ENCODE assay signal across 16 cellular contexts in genomic region chr2:232432598-232433184, GRCh38. TPM values are rescaled to one million over a fixed set of nuclear protein-coding genes. Genes with fewer than 3 reads are reported as not detected.
DNase-seq lines count a peak whose midpoint lies in the region; ATAC-seq and TF ChIP-seq lines count a peak whose summit lies in the region.
"Had no signal": no experiment of that assay in that cellular context is flagged by ENCODE, and none has a peak within 500 bp of the region (broad histone marks: within the 10 kb centered on the region; RNA-seq: fewer than 3 reads in every experiment).

No MANE protein-coding gene starts in this region.

- no peak overlapping the region for H3K4me3 Mint-ChIP-seq in activated T-cell treated with anti-CD3 and anti-CD28 coated beads, Interleukin-2, amount 50 U/mL, for 72 hours
- no peak overlapping the region for H3K4me3 Mint-ChIP-seq in stimulated activated naive CD8-positive, alpha-beta T cell treated with anti-CD3 and anti-CD28 coated beads, Interleukin-15, amount 100 ng/mL, for 72 hours
- no peak overlapping the region for H3K4me3 Mint-ChIP-seq in effector memory CD8-positive, alpha-beta T cell
- H3K4me3 Mint-ChIP-seq: activated naive CD4-positive, alpha-beta T cell treated with anti-CD3 and anti-CD28 coated beads, Interleukin-2, amount 50 U/mL, for 24 hours had no signal

- peak; percentile 39 to 71 for ATAC-seq in activated T-cell treated with anti-CD3 and anti-CD28 coated beads, Interleukin-2, amount 50 U/mL, for 72 hours (replicated peaks in 1 of 2)
- peak; percentile 63 for ATAC-seq in stimulated activated naive CD8-positive, alpha-beta T cell treated with anti-CD3 and anti-CD28 coated beads, Interleukin-15, amount 100 ng/mL, for 72 hours
- no peak for ATAC-seq in effector memory CD8-positive, alpha-beta T cell (replicated peaks)

- no peaks in the 10 kb centered on the region for H3K9me3 ChIP-seq in PC-9 (ENCODE audit: insufficient read depth, low read depth)
- H3K9me3 ChIP-seq: heart left ventricle had no signal

- CTCF ChIA-PET in PC-9 (lab: Charles Lee) = interaction anchor here (0.6 kb wide), 1 partner anchor 47 kb away, joined by 12 read pairs; no protein-coding TSS in a partner anchor

- H3K27ac Mint-ChIP-seq in activated T-cell treated with anti-CD3 and anti-CD28 coated beads, Interleukin-2, amount 50 U/mL, for 72 hours = no peak overlapping the region
- H3K27ac Mint-ChIP-seq in stimulated activated naive CD8-positive, alpha-beta T cell treated with anti-CD3 and anti-CD28 coated beads, Interleukin-15, amount 100 ng/mL, for 72 hours = no peak overlapping the region
- no peak overlapping the region for H3K27ac Mint-ChIP-seq in effector memory CD8-positive, alpha-beta T cell
- H3K27ac Mint-ChIP-seq: activated naive CD4-positive, alpha-beta T cell treated with anti-CD3 and anti-CD28 coated beads, Interleukin-2, amount 50 U/mL, for 24 hours had no signal

- no peaks in the 10 kb centered on the region for H3K36me3 Mint-ChIP-seq in activated T-cell treated with anti-CD3 and anti-CD28 coated beads, Interleukin-2, amount 50 U/mL, for 72 hours (ENCODE audit: insufficient read depth in 2 of 2)
- H3K36me3 Mint-ChIP-seq in effector memory CD8-positive, alpha-beta T cell (ENCODE audit: insufficient read depth) = no peaks in the 10 kb centered on the region
- H3K36me3 Mint-ChIP-seq: activated naive CD4-positive, alpha-beta T cell treated with anti-CD3 and anti-CD28 coated beads, Interleukin-2, amount 50 U/mL, for 24 hours had no signal

- no peaks in the 10 kb centered on the region for H4K20me1 ChIP-seq in PC-9 (ENCODE audit: insufficient read depth)

- BruUV-seq in PC-9 (replicated peaks; lab: Mats Ljungman, UMichigan) = no TSS peak

- H3K9me3 Mint-ChIP-seq in activated T-cell treated with anti-CD3 and anti-CD28 coated beads, Interleukin-2, amount 50 U/mL, for 72 hours = no peaks in the 10 kb centered on the region
- no peaks in the 10 kb centered on the region for H3K9me3 Mint-ChIP-seq in stimulated activated naive CD8-positive, alpha-beta T cell treated with anti-CD3 and anti-CD28 coated beads, Interleukin-15, amount 100 ng/mL, for 72 hours
- H3K9me3 Mint-ChIP-seq in effector memory CD8-positive, alpha-beta T cell = no peaks in the 10 kb centered on the region
- H3K9me3 Mint-ChIP-seq: activated naive CD4-positive, alpha-beta T cell treated with anti-CD3 and anti-CD28 coated beads, Interleukin-2, amount 50 U/mL, for 24 hours had no signal

- no peak overlapping the region for H2AFZ ChIP-seq in PC-9

- POLR2A ChIA-PET in PC-9 (lab: Charles Lee; ENCODE audit: unreplicated experiment) = no interaction called here

- no peaks in the 10 kb centered on the region for H3K27me3 Mint-ChIP-seq in activated T-cell treated with anti-CD3 and anti-CD28 coated beads, Interleukin-2, amount 50 U/mL, for 72 hours (ENCODE audit: low read depth)
- H3K27me3 Mint-ChIP-seq in stimulated activated naive CD8-positive, alpha-beta T cell treated with anti-CD3 and anti-CD28 coated beads, Interleukin-15, amount 100 ng/mL, for 72 hours = no peaks in the 10 kb centered on the region
- H3K27me3 Mint-ChIP-seq in effector memory CD8-positive, alpha-beta T cell = peaks cover 0 to 11% of the 10 kb centered on the region in 2 donors
- H3K27me3 Mint-ChIP-seq: activated naive CD4-positive, alpha-beta T cell treated with anti-CD3 and anti-CD28 coated beads, Interleukin-2, amount 50 U/mL, for 24 hours had no signal

- H3K4me1 Mint-ChIP-seq in activated T-cell treated with anti-CD3 and anti-CD28 coated beads, Interleukin-2, amount 50 U/mL, for 72 hours (ENCODE audit: low read depth) = no peaks in the 10 kb centered on the region
- H3K4me1 Mint-ChIP-seq in stimulated activated naive CD8-positive, alpha-beta T cell treated with anti-CD3 and anti-CD28 coated beads, Interleukin-15, amount 100 ng/mL, for 72 hours = no peaks in the 10 kb centered on the region
- no peaks in the 10 kb centered on the region for H3K4me1 Mint-ChIP-seq in effector memory CD8-positive, alpha-beta T cell (ENCODE audit: low read depth in 2 of 2)
- H3K4me1 Mint-ChIP-seq: activated naive CD4-positive, alpha-beta T cell treated with anti-CD3 and anti-CD28 coated beads, Interleukin-2, amount 50 U/mL, for 24 hours had no signal

- no peak overlapping the region for H3K4me2 ChIP-seq in PC-9

- intact Hi-C loops in PC-9 (cut with micrococcal nuclease; ENCODE audit: unreplicated experiment) = no loop called here

- no peaks in the 10 kb centered on the region for H3K27me3 ChIP-seq in PC-9 (ENCODE audit: insufficient read depth, low read depth)

- no peaks in the 10 kb centered on the region for H3K9me2 ChIP-seq in PC-9 (ENCODE audit: insufficient read depth)

- H3K4me3 ChIP-seq in PC-9 (no peak overlapping the region), foreskin fibroblast (ENCODE audit: low read depth in 1 of 2, low read length in 2 of 2) (no peak overlapping the region)
- H3K4me3 ChIP-seq: heart left ventricle, SK-N-MC had no signal

- H3K27ac ChIP-seq in PC-9 = no peak overlapping the region
- H3K27ac ChIP-seq: heart left ventricle, SK-N-MC had no signal

- TF ChIP-seq CTCF in PC-9 (conservative IDR thresholded peaks at IDR 0.05) (0 out of 2 replicates have a peak, but pooled peaks have one; percentile 26), foreskin fibroblast (IDR thresholded peaks at IDR 0.05; ENCODE audit: low read depth, low read length) (peak; percentile 14)

- no peaks in the 10 kb centered on the region for H3K79me2 ChIP-seq in PC-9 (ENCODE audit: low read depth)

- H3F3A ChIP-seq in PC-9 (ENCODE audit: insufficient read depth, low read depth) = no peaks in the 10 kb centered on the region

- no peak for DNase-seq in activated T-cell treated with anti-CD3 and anti-CD28 coated beads, Interleukin-2, amount 50 U/mL, for 72 hours
- no peak for DNase-seq in activated T-cell treated with anti-CD3 and anti-CD28 coated beads, Interleukin-2, amount 50 U/mL, for 48 hours
- no peak for DNase-seq in PC-9
- no peak for DNase-seq in foreskin fibroblast
- no peak for DNase-seq in stimulated activated naive CD8-positive, alpha-beta T cell treated with anti-CD3 and anti-CD28 coated beads, Interleukin-15, amount 100 ng/mL, for 72 hours
- DNase-seq in effector memory CD8-positive, alpha-beta T cell = no peak
- no peak for DNase-seq in NCI-H774 (lab: John Stamatoyannopoulos, UW)
- no peak for DNase-seq in hypothalamus (lab: John Stamatoyannopoulos, UW)
- DNase-seq: mesenchymal stem cell, NCI-H446, substantia nigra had no signal

- no peaks in the 10 kb centered on the region for H3K36me3 ChIP-seq in PC-9 (ENCODE audit: low read depth)
- H3K36me3 ChIP-seq: heart left ventricle had no signal

- H3K4me1 ChIP-seq in PC-9 (replicated peaks; ENCODE audit: insufficient read depth) = peaks cover 10% of the 10 kb centered on the region
- H3K4me1 ChIP-seq: heart left ventricle had no signal

RNA-seq across cellular contexts. Expression of gene ALPI, which starts 23.3 kb away (rescaled TPM):
- not detected for total RNA-seq in activated T-cell treated with anti-CD3 and anti-CD28 coated beads, Interleukin-2, amount 50 U/mL, for 72 hours
- not detected in 2 replicates for total RNA-seq in PC-9 (2021)
- total RNA-seq: heart left ventricle, MCF 10A, pulmonary artery endothelial cell had no signal

RNA-seq across cellular contexts. Expression of gene ALPG, which starts 26.0 kb away (rescaled TPM):
- total RNA-seq in activated T-cell treated with anti-CD3 and anti-CD28 coated beads, Interleukin-2, amount 50 U/mL, for 72 hours = not detected
- 0.76 and 1.2 TPM in 2 replicates for total RNA-seq in PC-9 (2021)
- total RNA-seq: heart left ventricle, MCF 10A, pulmonary artery endothelial cell had no signal

RNA-seq across cellular contexts. Expression of gene ALPP, which starts 54.1 kb away (rescaled TPM):
- not detected for total RNA-seq in activated T-cell treated with anti-CD3 and anti-CD28 coated beads, Interleukin-2, amount 50 U/mL, for 72 hours
- total RNA-seq in PC-9 (2021) = 47.5 and 57.8 TPM in 2 replicates
- total RNA-seq: heart left ventricle, pulmonary artery endothelial cell had no signal

RNA-seq across cellular contexts. Expression of gene ECEL1, which starts 54.9 kb away (rescaled TPM):
- total RNA-seq in activated T-cell treated with anti-CD3 and anti-CD28 coated beads, Interleukin-2, amount 50 U/mL, for 72 hours = 1 to 10 TPM; 1.8 to 2.5 TPM
- total RNA-seq in PC-9 (2021) = not detected in 2 replicates
- total RNA-seq: MCF 10A, pulmonary artery endothelial cell had no signal

Comparison
In these comparisons a context has a peak if more than half of its experiments do, and no peak if none do; other contexts are left out.
1. RNA of gene ALPP, which starts 54.1 kb away (total RNA-seq): 47.5 to 57.8 TPM in PC-9; not detected in activated T-cell treated with anti-CD3 and anti-CD28 coated beads, Interleukin-2, amount 50 U/mL, for 72 hours; every median in the first group is over 10 times any median in the second.